6 cellular contexts compared by ENCODE assay signal in genomic region chr19:38362946-38363688, GRCh38. TPM values are rescaled to one million over a fixed set of nuclear protein-coding genes. Genes with fewer than 3 reads are reported as not detected.
DNase-seq lines count a peak whose midpoint lies in the region; ATAC-seq and TF ChIP-seq lines count a peak whose summit lies in the region.
"Not testable (repeated sequence)": the region's sequence is repeated elsewhere in the genome, so short reads cannot be mapped to it uniquely, and the experiment has no call there.

No MANE protein-coding gene starts in this region.

- not testable (repeated sequence) for H3K36me3 Mint-ChIP-seq in activated naive CD4-positive, alpha-beta T cell treated with anti-CD3 and anti-CD28 coated beads for 36 hours (ENCODE audit: low read depth); natural killer cell treated with Interleukin-12 subunit alpha and Interleukin-12 subunit beta and Interleukin-15 and Interleukin-18, amount 100 ng/mL, for 72 hours

- not testable (repeated sequence) for ATAC-seq in natural killer cell treated with Interleukin-12 subunit alpha and Interleukin-12 subunit beta and Interleukin-15 and Interleukin-18, amount 100 ng/mL, for 72 hours; thoracic aorta (ENCODE audit: insufficient number of reproducible peaks, low FRiP score, low read depth)

- TF ChIP-seq CTCF in GM06990 (IDR thresholded peaks at IDR 0.05; ENCODE audit: insufficient read depth, low read length, poor library complexity, severe bottlenecking); RWPE1 (conservative IDR thresholded peaks at IDR 0.05; ENCODE audit: low read depth); fibroblast of the aortic adventitia (IDR thresholded peaks at IDR 0.05; ENCODE audit: insufficient read depth, low read length); thoracic aorta (IDR thresholded peaks at IDR 0.05): not testable (repeated sequence)

- H3K27me3 Mint-ChIP-seq in activated naive CD4-positive, alpha-beta T cell treated with anti-CD3 and anti-CD28 coated beads for 36 hours (ENCODE audit: low read depth): peaks cover 31% of the 10 kb centered on the region
- H3K27me3 Mint-ChIP-seq in natural killer cell treated with Interleukin-12 subunit alpha and Interleukin-12 subunit beta and Interleukin-15 and Interleukin-18, amount 100 ng/mL, for 72 hours: peaks cover 9 to 20% of the 10 kb centered on the region in 2 donors

- H3K27me3 ChIP-seq in GM06990 (replicated peaks; ENCODE audit: control insufficient read depth, insufficient read depth, low read length); thoracic aorta (replicated peaks; ENCODE audit: insufficient read depth): not testable (repeated sequence)

- not testable (repeated sequence) for DNase-seq in GM06990 (ENCODE audit: extremely low read depth, insufficient read length); RWPE1 (ENCODE audit: low spot score); activated naive CD4-positive, alpha-beta T cell treated with anti-CD3 and anti-CD28 coated beads for 36 hours; fibroblast of the aortic adventitia (ENCODE audit: low read depth); natural killer cell treated with Interleukin-12 subunit alpha and Interleukin-12 subunit beta and Interleukin-15 and Interleukin-18, amount 100 ng/mL, for 72 hours (ENCODE audit: low spot score); thoracic aorta (ENCODE audit: low spot score)

- H3K27ac Mint-ChIP-seq in activated naive CD4-positive, alpha-beta T cell treated with anti-CD3 and anti-CD28 coated beads for 36 hours; natural killer cell treated with Interleukin-12 subunit alpha and Interleukin-12 subunit beta and Interleukin-15 and Interleukin-18, amount 100 ng/mL, for 72 hours: not testable (repeated sequence)

- H3K9me3 Mint-ChIP-seq in activated naive CD4-positive, alpha-beta T cell treated with anti-CD3 and anti-CD28 coated beads for 36 hours; natural killer cell treated with Interleukin-12 subunit alpha and Interleukin-12 subunit beta and Interleukin-15 and Interleukin-18, amount 100 ng/mL, for 72 hours: not testable (repeated sequence)

- H3K27ac ChIP-seq in RWPE1: peak overlapping the region; percentile 84
- not testable (repeated sequence) for H3K27ac ChIP-seq in thoracic aorta

- intact Hi-C loops in activated naive CD4-positive, alpha-beta T cell treated with anti-CD3 and anti-CD28 coated beads for 36 hours (cut with micrococcal nuclease): loop anchor here (1.0 kb wide), 1 partner anchor 283 kb away; no protein-coding TSS in a partner anchor

- H3K4me1 Mint-ChIP-seq in activated naive CD4-positive, alpha-beta T cell treated with anti-CD3 and anti-CD28 coated beads for 36 hours (ENCODE audit: low read depth): not testable (repeated sequence)
- peaks cover 6 to 11% of the 10 kb centered on the region in 2 donors for H3K4me1 Mint-ChIP-seq in natural killer cell treated with Interleukin-12 subunit alpha and Interleukin-12 subunit beta and Interleukin-15 and Interleukin-18, amount 100 ng/mL, for 72 hours (ENCODE audit: low read depth in 2 of 2)

- CTCF ChIA-PET in RWPE1 (lab: Yijun Ruan, JAX): interaction anchor here (0.8 kb wide), 1 partner anchor 27 kb away, joined by 3 read pairs; the partner anchor contains the start of gene CATSPERG
- CTCF ChIA-PET in activated naive CD4-positive, alpha-beta T cell treated with anti-CD3 and anti-CD28 coated beads for 36 hours (lab: Charles Lee): interaction anchor here (1.2 kb wide), 1 partner anchor 25 kb away, joined by 3 read pairs; no protein-coding TSS in a partner anchor

- H3K4me1 ChIP-seq in thoracic aorta (ENCODE audit: control insufficient read depth in 1 of 2, low read depth in 2 of 2): peaks cover 8 to 17% of the 10 kb centered on the region in 2 donors

- H3K36me3 ChIP-seq in GM06990 (ENCODE audit: control insufficient read depth, insufficient read depth, low read length); thoracic aorta: not testable (repeated sequence)

- not testable (repeated sequence) for H3K9me3 ChIP-seq in thoracic aorta

- POLR2A ChIA-PET in RWPE1 (lab: Yijun Ruan, JAX; ENCODE audit: low non-redundant PET): not testable (repeated sequence)

- H3K4me3 ChIP-seq in GM06990 (replicated peaks; ENCODE audit: low read depth, low read length) (peak overlapping the region; percentile 70; the same call in 1 of the 2 replicates), fibroblast of the aortic adventitia (ENCODE audit: low read depth, low read length) (peak overlapping the region; percentile 69), thoracic aorta (peak overlapping the region; percentile 82)

- H3K4me3 Mint-ChIP-seq in activated naive CD4-positive, alpha-beta T cell treated with anti-CD3 and anti-CD28 coated beads for 36 hours: peak overlapping the region; percentile 29
- peak overlapping the region; percentile 38 for H3K4me3 Mint-ChIP-seq in natural killer cell treated with Interleukin-12 subunit alpha and Interleukin-12 subunit beta and Interleukin-15 and Interleukin-18, amount 100 ng/mL, for 72 hours

RNA-seq across cellular contexts. Expression of gene PSMD8, which starts 11.3 kb away (rescaled TPM):
- total RNA-seq in activated naive CD4-positive, alpha-beta T cell treated with anti-CD3 and anti-CD28 coated beads for 36 hours: 100 to 1,000 TPM; 194 to 204 TPM
- total RNA-seq in fibroblast of the aortic adventitia (ENCODE audit: low replicate concordance) (55.4 and 223 TPM in 2 replicates), thoracic aorta (100 to 1,000 TPM; 173 to 178 TPM)
- 100 to 1,000 TPM; 133 to 252 TPM for total RNA-seq in natural killer cell treated with Interleukin-12 subunit alpha and Interleukin-12 subunit beta and Interleukin-15 and Interleukin-18, amount 100 ng/mL, for 72 hours

RNA-seq across cellular contexts. Expression of gene GGN, which starts 24.7 kb away (rescaled TPM):
- under 1 TPM; 0.26 to 0.40 TPM for total RNA-seq in activated naive CD4-positive, alpha-beta T cell treated with anti-CD3 and anti-CD28 coated beads for 36 hours
- 1.3 TPM in 1 of 2 replicates, not detected in the other for total RNA-seq in fibroblast of the aortic adventitia (ENCODE audit: low replicate concordance)
- under 1 TPM in 1 of 2 donors, not detected in 1; 0.24 TPM for total RNA-seq in natural killer cell treated with Interleukin-12 subunit alpha and Interleukin-12 subunit beta and Interleukin-15 and Interleukin-18, amount 100 ng/mL, for 72 hours
- total RNA-seq in thoracic aorta: 1 to 10 TPM; 1.5 to 6.0 TPM

RNA-seq across cellular contexts. Expression of gene SPRED3, which starts 25.4 kb away (rescaled TPM):
- 1 to 10 TPM; 1.6 to 1.7 TPM for total RNA-seq in activated naive CD4-positive, alpha-beta T cell treated with anti-CD3 and anti-CD28 coated beads for 36 hours
- total RNA-seq in fibroblast of the aortic adventitia (ENCODE audit: low replicate concordance): 0.41 and 9.7 TPM in 2 replicates
- 1 to 10 TPM; 2.5 to 4.6 TPM for total RNA-seq in natural killer cell treated with Interleukin-12 subunit alpha and Interleukin-12 subunit beta and Interleukin-15 and Interleukin-18, amount 100 ng/mL, for 72 hours
- 10 to 100 TPM in 1 of 2 donors, 1 to 10 TPM in 1; 4.1 to 16.4 TPM for total RNA-seq in thoracic aorta

RNA-seq across cellular contexts. Expression of gene CATSPERG, which starts 27.5 kb away (rescaled TPM):
- total RNA-seq in activated naive CD4-positive, alpha-beta T cell treated with anti-CD3 and anti-CD28 coated beads for 36 hours: 1 to 10 TPM; 2.5 to 2.7 TPM
- total RNA-seq in fibroblast of the aortic adventitia (ENCODE audit: low replicate concordance) (0.98 and 1.4 TPM in 2 replicates), thoracic aorta (10 to 100 TPM in 1 of 2 donors, 1 to 10 TPM in 1; 8.7 to 11.9 TPM)
- total RNA-seq in natural killer cell treated with Interleukin-12 subunit alpha and Interleukin-12 subunit beta and Interleukin-15 and Interleukin-18, amount 100 ng/mL, for 72 hours: 1 to 10 TPM; 6.1 to 9.4 TPM

RNA-seq across cellular contexts. Expression of gene FAM98C, which starts 39.8 kb away (rescaled TPM):
- total RNA-seq in activated naive CD4-positive, alpha-beta T cell treated with anti-CD3 and anti-CD28 coated beads for 36 hours: 10 to 100 TPM; 21.5 to 27.0 TPM
- total RNA-seq in fibroblast of the aortic adventitia (ENCODE audit: low replicate concordance): 11.9 and 46.0 TPM in 2 replicates
- 10 to 100 TPM; 21.8 to 25.8 TPM for total RNA-seq in natural killer cell treated with Interleukin-12 subunit alpha and Interleukin-12 subunit beta and Interleukin-15 and Interleukin-18, amount 100 ng/mL, for 72 hours
- total RNA-seq in thoracic aorta: 10 to 100 TPM; 20.0 to 34.0 TPM
